In genomic region chr10:76554478-76554877, GRCh38 we compare ENCODE assay signal across 17 cellular contexts.
"Had no signal": no experiment of that assay in that cellular context is flagged by ENCODE, and none has a peak within 500 bp of the region (broad histone marks: within the 10 kb centered on the region; RNA-seq: fewer than 3 reads in every experiment).

No MANE protein-coding gene starts in this region.

- H3K27me3 ChIP-seq: colonic mucosa, testis had no signal

- H3K9me3 Mint-ChIP-seq: activated CD4-positive, alpha-beta T cell treated with anti-CD3 and anti-CD28 coated beads, Interleukin-2, amount 10 ng/mL, durations not matched to agents 24 days and 14 days; stimulated activated naive CD8-positive, alpha-beta T cell treated with anti-CD3 and anti-CD28 coated beads, Interleukin-15, amount 100 ng/mL, for 72 hours had no signal

- H3K27ac ChIP-seq: colonic mucosa, lower lobe of right lung had no signal

- H3K4me3 Mint-ChIP-seq: activated CD4-positive, alpha-beta T cell treated with anti-CD3 and anti-CD28 coated beads, Interleukin-2, amount 10 ng/mL, durations not matched to agents 24 days and 14 days; activated CD8-positive, alpha-beta T cell treated with anti-CD3 and anti-CD28 coated beads, Interleukin-2, amount 10 ng/mL, durations not matched to agents 7 days and 5 days; naive thymus-derived CD4-positive, alpha-beta T cell; stimulated activated naive CD8-positive, alpha-beta T cell treated with anti-CD3 and anti-CD28 coated beads, Interleukin-15, amount 100 ng/mL, for 72 hours had no signal

- ATAC-seq: activated CD8-positive, alpha-beta T cell treated with anti-CD3 and anti-CD28 coated beads, Interleukin-2, amount 10 ng/mL, durations not matched to agents 7 days and 5 days; activated naive CD4-positive, alpha-beta T cell treated with anti-CD3 and anti-CD28 coated beads, Interleukin-2, amount 50 U/mL, for 72 hours; naive thymus-derived CD4-positive, alpha-beta T cell; stimulated activated naive CD8-positive, alpha-beta T cell treated with anti-CD3 and anti-CD28 coated beads, Interleukin-15, amount 100 ng/mL, for 72 hours had no signal

- H3K9me3 ChIP-seq: colonic mucosa, lower lobe of right lung, testis had no signal

- H3K36me3 ChIP-seq: colonic mucosa, lower lobe of right lung had no signal

- H3K4me1 ChIP-seq: colonic mucosa had no signal

- DNase-seq: activated CD4-positive, alpha-beta T cell treated with anti-CD3 and anti-CD28 coated beads, Interleukin-2, amount 10 ng/mL, durations not matched to agents 24 days and 14 days; activated CD4-positive, CD25-positive, alpha-beta regulatory T cell; activated CD8-positive, alpha-beta memory T cell treated with anti-CD3 and anti-CD28 coated beads, Interleukin-2, amount 50 U/mL, for 4 hours; activated CD8-positive, alpha-beta T cell treated with anti-CD3 and anti-CD28 coated beads, Interleukin-2, amount 10 ng/mL, durations not matched to agents 7 days and 5 days; activated gamma-delta T cell; activated T-cell treated with anti-CD3 and anti-CD28 coated beads, Interleukin-2, amount 50 U/mL, for 48 hours; central memory CD4-positive, alpha-beta T cell; colonic mucosa; foreskin fibroblast; glutamatergic neuron; lower lobe of right lung; naive thymus-derived CD4-positive, alpha-beta T cell; nucleus accumbens; stimulated activated naive CD8-positive, alpha-beta T cell treated with anti-CD3 and anti-CD28 coated beads, Interleukin-15, amount 100 ng/mL, for 72 hours; T-helper 2 cell; testis had no signal

- H3K27ac Mint-ChIP-seq: activated CD4-positive, alpha-beta T cell treated with anti-CD3 and anti-CD28 coated beads, Interleukin-2, amount 10 ng/mL, durations not matched to agents 24 days and 14 days; activated CD8-positive, alpha-beta T cell treated with anti-CD3 and anti-CD28 coated beads, Interleukin-2, amount 10 ng/mL, durations not matched to agents 7 days and 5 days; activated naive CD4-positive, alpha-beta T cell treated with anti-CD3 and anti-CD28 coated beads, Interleukin-2, amount 50 U/mL, for 72 hours; naive thymus-derived CD4-positive, alpha-beta T cell had no signal

- H3K4me1 Mint-ChIP-seq: activated CD4-positive, alpha-beta T cell treated with anti-CD3 and anti-CD28 coated beads, Interleukin-2, amount 10 ng/mL, durations not matched to agents 24 days and 14 days; naive thymus-derived CD4-positive, alpha-beta T cell; stimulated activated naive CD8-positive, alpha-beta T cell treated with anti-CD3 and anti-CD28 coated beads, Interleukin-15, amount 100 ng/mL, for 72 hours had no signal

- H3K4me3 ChIP-seq: colonic mucosa, lower lobe of right lung, testis had no signal

- H3K36me3 Mint-ChIP-seq: activated naive CD4-positive, alpha-beta T cell treated with anti-CD3 and anti-CD28 coated beads, Interleukin-2, amount 50 U/mL, for 72 hours; naive thymus-derived CD4-positive, alpha-beta T cell had no signal

- H3K27me3 Mint-ChIP-seq: activated CD4-positive, alpha-beta T cell treated with anti-CD3 and anti-CD28 coated beads, Interleukin-2, amount 10 ng/mL, durations not matched to agents 24 days and 14 days; stimulated activated naive CD8-positive, alpha-beta T cell treated with anti-CD3 and anti-CD28 coated beads, Interleukin-15, amount 100 ng/mL, for 72 hours had no signal
